23 cellular contexts compared by ENCODE assay signal in the genomic region with DNA sequence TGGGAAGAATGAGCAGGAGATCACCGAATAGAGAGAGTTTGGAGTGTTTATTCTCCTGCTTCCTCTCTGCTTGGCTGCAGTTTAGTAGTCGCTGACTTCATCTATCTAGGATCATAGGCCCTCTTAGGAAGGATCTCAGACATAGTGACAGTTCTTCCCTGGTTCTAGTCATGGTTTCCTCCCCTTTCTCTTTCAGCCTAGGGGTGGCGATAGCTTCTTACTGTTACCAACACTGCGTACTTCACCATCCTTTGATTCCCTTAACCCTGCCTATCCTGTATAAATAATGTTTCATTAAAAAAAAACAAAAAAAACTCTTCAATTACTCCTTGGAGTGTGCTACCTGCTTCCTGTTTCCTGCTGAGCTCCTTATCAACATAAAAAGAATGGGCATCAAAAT.
"Had no signal": no experiment of that assay in that cellular context is flagged by ENCODE, and none has a peak within 500 bp of the region (broad histone marks: within the 10 kb centered on the region; RNA-seq: fewer than 3 reads in every experiment).

No MANE protein-coding gene starts in this region.

- H3K27me3 Mint-ChIP-seq: activated CD4-positive, alpha-beta T cell treated with anti-CD3 and anti-CD28 coated beads for 36 hours; activated CD8-positive, alpha-beta T cell treated with anti-CD3 and anti-CD28 coated beads for 36 hours; activated naive CD8-positive, alpha-beta T cell treated with anti-CD3 and anti-CD28 coated beads, Interleukin-2, amount 10 ng/mL, durations not matched to agents 7 days and 5 days had no signal

- H3K36me3 Mint-ChIP-seq: activated naive CD8-positive, alpha-beta T cell treated with anti-CD3 and anti-CD28 coated beads, Interleukin-2, amount 10 ng/mL, durations not matched to agents 7 days and 5 days had no signal

- H3K27ac ChIP-seq: adrenal gland, breast epithelium, SK-N-MC, VCaP had no signal

- ATAC-seq: activated CD4-positive, alpha-beta T cell treated with anti-CD3 and anti-CD28 coated beads for 36 hours; activated CD8-positive, alpha-beta T cell treated with anti-CD3 and anti-CD28 coated beads for 36 hours; activated T-cell treated with anti-CD3 and anti-CD28 coated beads, Interleukin-2, amount 50 U/mL, for 72 hours had no signal

- H3K27me3 ChIP-seq: adrenal gland, breast epithelium had no signal

- H3K4me3 ChIP-seq: adrenal gland, breast epithelium, SK-N-MC had no signal

- H3K27ac Mint-ChIP-seq: activated CD4-positive, alpha-beta T cell treated with anti-CD3 and anti-CD28 coated beads for 36 hours; activated CD8-positive, alpha-beta T cell treated with anti-CD3 and anti-CD28 coated beads for 36 hours; activated naive CD8-positive, alpha-beta T cell treated with anti-CD3 and anti-CD28 coated beads, Interleukin-2, amount 10 ng/mL, durations not matched to agents 7 days and 5 days; activated T-cell treated with anti-CD3 and anti-CD28 coated beads, Interleukin-2, amount 50 U/mL, for 72 hours; activated T-helper 2 cell treated with anti-CD3 and anti-CD28 coated beads, Interferon-gamma antibody, Interleukin-2, Interleukin-4, amounts not matched to agents 10 μg/mL and 5 μg/mL and 100 μg/mL, durations not matched to agents 14 hours and 24 hours and 36 hours had no signal

- H3K9me3 ChIP-seq: adrenal gland had no signal

- H3K4me3 Mint-ChIP-seq: activated CD4-positive, alpha-beta T cell treated with anti-CD3 and anti-CD28 coated beads for 36 hours; activated CD8-positive, alpha-beta T cell treated with anti-CD3 and anti-CD28 coated beads for 36 hours; activated naive CD8-positive, alpha-beta T cell treated with anti-CD3 and anti-CD28 coated beads, Interleukin-2, amount 10 ng/mL, durations not matched to agents 7 days and 5 days; activated T-cell treated with anti-CD3 and anti-CD28 coated beads, Interleukin-2, amount 50 U/mL, for 72 hours had no signal

- H3K36me3 ChIP-seq: adrenal gland, breast epithelium had no signal

- H3K9me3 Mint-ChIP-seq: activated CD8-positive, alpha-beta T cell treated with anti-CD3 and anti-CD28 coated beads for 36 hours; activated naive CD8-positive, alpha-beta T cell treated with anti-CD3 and anti-CD28 coated beads, Interleukin-2, amount 10 ng/mL, durations not matched to agents 7 days and 5 days; activated T-helper 2 cell treated with anti-CD3 and anti-CD28 coated beads, Interferon-gamma antibody, Interleukin-2, Interleukin-4, amounts not matched to agents 10 μg/mL and 5 μg/mL and 100 μg/mL, durations not matched to agents 14 hours and 24 hours and 36 hours had no signal

- H3K4me1 ChIP-seq: adrenal gland, breast epithelium had no signal

- DNase-seq: activated CD4-positive, alpha-beta T cell treated with anti-CD3 and anti-CD28 coated beads for 36 hours; activated CD8-positive, alpha-beta memory T cell treated with anti-CD3 and anti-CD28 coated beads, Interleukin-2, amount 50 U/mL, for 4 hours; activated CD8-positive, alpha-beta T cell treated with anti-CD3 and anti-CD28 coated beads for 36 hours; activated gamma-delta T cell treated with Interleukin-2 at 50 U/mL for 16 hours; activated naive CD4-positive, alpha-beta T cell treated with anti-CD3 and anti-CD28 coated beads, Interleukin-2, amount 50 U/mL, for 16 hours; activated naive CD8-positive, alpha-beta T cell treated with anti-CD3 and anti-CD28 coated beads, Interleukin-2, amount 10 ng/mL, durations not matched to agents 7 days and 5 days; activated T-cell treated with anti-CD3 and anti-CD28 coated beads, Interleukin-2, amount 50 U/mL, for 72 hours; adrenal gland; anterior cingulate cortex; MM.1S; NCI-H1105; NCI-H1436; NCI-H187; NCI-H2081 treated with DMSO at 0.1 percent for 48 hours; NCI-H446; NCI-H524 treated with DMSO at 0.1 percent for 48 hours; NCI-H82; SIG-M5; T-helper 1 cell had no signal

- H3K4me1 Mint-ChIP-seq: activated CD4-positive, alpha-beta T cell treated with anti-CD3 and anti-CD28 coated beads for 36 hours; activated naive CD8-positive, alpha-beta T cell treated with anti-CD3 and anti-CD28 coated beads, Interleukin-2, amount 10 ng/mL, durations not matched to agents 7 days and 5 days had no signal
